1 cellular context compared by ENCODE assay signal in the genomic region with DNA sequence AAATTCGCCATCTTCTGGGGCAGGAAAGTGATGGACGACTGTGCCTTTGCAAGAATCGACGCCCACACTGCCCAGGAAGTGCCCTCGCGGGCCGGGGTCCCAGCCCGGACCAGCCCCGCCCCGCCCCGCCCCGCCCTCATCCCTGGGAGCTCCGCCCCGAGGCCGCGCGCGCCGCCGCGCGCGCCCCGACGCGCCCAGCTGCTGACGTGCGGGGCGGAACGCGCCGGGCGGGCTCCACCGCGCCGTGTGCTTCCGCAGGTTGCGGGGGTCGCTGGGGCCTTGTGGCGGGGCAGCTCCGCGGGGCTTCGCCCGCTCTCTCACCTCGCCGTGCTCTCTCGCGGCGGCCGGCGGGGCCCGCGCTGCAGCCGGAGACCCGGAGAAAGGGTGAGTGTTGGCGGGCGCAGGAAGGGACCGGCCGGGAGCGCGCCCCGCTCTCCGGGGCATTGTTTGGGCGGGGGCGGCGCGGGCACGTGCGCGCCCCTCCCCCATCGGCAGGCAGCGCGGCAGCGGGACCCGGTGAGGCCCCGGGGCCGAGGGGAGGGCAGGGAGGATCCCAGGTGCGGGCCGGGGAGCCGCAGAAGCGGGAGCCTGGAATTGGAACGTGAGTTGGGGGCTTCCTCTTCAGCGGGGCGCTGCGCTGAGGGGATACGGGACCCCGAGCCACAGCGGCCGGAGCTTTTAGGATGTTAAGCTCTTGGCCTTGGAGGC.
TF ChIP-seq lines count a peak whose summit lies in the region.

YEATS2 (plus strand) TSS at position 188 of the 708 bp plus-strand sequence. CDS start 17,366 bp downstream, outside the sequence.

TF ChIP-seq in SK-N-SH, 30 proteins besides CTCF, POLR2A, EP300 and RAD21 (continued from another document):
- no peak for TF ChIP-seq ZBTB33 (IDR thresholded peaks at IDR 0.05; ENCODE audit: borderline replicate concordance, low read depth)
- no peak; the same call in 1 of the 2 replicates for TF ChIP-seq TCF12 (IDR thresholded peaks at IDR 0.05)
- TF ChIP-seq, protein P1, sequence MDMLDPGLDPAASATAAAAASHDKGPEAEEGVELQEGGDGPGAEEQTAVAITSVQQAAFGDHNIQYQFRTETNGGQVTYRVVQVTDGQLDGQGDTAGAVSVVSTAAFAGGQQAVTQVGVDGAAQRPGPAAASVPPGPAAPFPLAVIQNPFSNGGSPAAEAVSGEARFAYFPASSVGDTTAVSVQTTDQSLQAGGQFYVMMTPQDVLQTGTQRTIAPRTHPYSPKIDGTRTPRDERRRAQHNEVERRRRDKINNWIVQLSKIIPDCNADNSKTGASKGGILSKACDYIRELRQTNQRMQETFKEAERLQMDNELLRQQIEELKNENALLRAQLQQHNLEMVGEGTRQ (IDR thresholded peaks at IDR 0.05; ENCODE audit: borderline replicate concordance, low read depth, low read length), result no peak
- no peak for TF ChIP-seq RFX5 (IDR thresholded peaks at IDR 0.05; ENCODE audit: low read length)
- TF ChIP-seq, protein P2, sequence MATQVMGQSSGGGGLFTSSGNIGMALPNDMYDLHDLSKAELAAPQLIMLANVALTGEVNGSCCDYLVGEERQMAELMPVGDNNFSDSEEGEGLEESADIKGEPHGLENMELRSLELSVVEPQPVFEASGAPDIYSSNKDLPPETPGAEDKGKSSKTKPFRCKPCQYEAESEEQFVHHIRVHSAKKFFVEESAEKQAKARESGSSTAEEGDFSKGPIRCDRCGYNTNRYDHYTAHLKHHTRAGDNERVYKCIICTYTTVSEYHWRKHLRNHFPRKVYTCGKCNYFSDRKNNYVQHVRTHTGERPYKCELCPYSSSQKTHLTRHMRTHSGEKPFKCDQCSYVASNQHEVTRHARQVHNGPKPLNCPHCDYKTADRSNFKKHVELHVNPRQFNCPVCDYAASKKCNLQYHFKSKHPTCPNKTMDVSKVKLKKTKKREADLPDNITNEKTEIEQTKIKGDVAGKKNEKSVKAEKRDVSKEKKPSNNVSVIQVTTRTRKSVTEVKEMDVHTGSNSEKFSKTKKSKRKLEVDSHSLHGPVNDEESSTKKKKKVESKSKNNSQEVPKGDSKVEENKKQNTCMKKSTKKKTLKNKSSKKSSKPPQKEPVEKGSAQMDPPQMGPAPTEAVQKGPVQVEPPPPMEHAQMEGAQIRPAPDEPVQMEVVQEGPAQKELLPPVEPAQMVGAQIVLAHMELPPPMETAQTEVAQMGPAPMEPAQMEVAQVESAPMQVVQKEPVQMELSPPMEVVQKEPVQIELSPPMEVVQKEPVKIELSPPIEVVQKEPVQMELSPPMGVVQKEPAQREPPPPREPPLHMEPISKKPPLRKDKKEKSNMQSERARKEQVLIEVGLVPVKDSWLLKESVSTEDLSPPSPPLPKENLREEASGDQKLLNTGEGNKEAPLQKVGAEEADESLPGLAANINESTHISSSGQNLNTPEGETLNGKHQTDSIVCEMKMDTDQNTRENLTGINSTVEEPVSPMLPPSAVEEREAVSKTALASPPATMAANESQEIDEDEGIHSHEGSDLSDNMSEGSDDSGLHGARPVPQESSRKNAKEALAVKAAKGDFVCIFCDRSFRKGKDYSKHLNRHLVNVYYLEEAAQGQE (IDR thresholded peaks at IDR 0.05; ENCODE audit: low read depth, low read length), result no peak
- TF ChIP-seq, protein P3, sequence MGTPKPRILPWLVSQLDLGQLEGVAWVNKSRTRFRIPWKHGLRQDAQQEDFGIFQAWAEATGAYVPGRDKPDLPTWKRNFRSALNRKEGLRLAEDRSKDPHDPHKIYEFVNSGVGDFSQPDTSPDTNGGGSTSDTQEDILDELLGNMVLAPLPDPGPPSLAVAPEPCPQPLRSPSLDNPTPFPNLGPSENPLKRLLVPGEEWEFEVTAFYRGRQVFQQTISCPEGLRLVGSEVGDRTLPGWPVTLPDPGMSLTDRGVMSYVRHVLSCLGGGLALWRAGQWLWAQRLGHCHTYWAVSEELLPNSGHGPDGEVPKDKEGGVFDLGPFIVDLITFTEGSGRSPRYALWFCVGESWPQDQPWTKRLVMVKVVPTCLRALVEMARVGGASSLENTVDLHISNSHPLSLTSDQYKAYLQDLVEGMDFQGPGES (IDR thresholded peaks at IDR 0.05; ENCODE audit: low read depth, low read length), result no peak
- TF ChIP-seq POLR2AphosphoS5 (IDR thresholded peaks at IDR 0.05; ENCODE audit: low read depth, low read length), result 0 out of 2 replicates have a peak, but pooled peaks have one; percentile 65
- TF ChIP-seq SIN3A (IDR thresholded peaks at IDR 0.05; ENCODE audit: borderline replicate concordance, low read depth, low read length), result no peak
- TF ChIP-seq TAF1 (IDR thresholded peaks at IDR 0.05; ENCODE audit: borderline replicate concordance, low read depth, low read length), result peak; percentile 34; the same call in 1 of the 2 replicates
- no peak for TF ChIP-seq RXRA (IDR thresholded peaks at IDR 0.05; ENCODE audit: borderline replicate concordance, low read depth)
- TF ChIP-seq, protein P4, sequence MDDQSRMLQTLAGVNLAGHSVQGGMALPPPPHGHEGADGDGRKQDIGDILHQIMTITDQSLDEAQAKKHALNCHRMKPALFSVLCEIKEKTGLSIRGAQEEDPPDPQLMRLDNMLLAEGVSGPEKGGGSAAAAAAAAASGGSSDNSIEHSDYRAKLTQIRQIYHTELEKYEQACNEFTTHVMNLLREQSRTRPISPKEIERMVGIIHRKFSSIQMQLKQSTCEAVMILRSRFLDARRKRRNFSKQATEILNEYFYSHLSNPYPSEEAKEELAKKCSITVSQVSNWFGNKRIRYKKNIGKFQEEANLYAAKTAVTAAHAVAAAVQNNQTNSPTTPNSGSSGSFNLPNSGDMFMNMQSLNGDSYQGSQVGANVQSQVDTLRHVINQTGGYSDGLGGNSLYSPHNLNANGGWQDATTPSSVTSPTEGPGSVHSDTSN (IDR thresholded peaks at IDR 0.05), result no peak
- TF ChIP-seq ELF1 (IDR thresholded peaks at IDR 0.05), result peak; percentile 23; the same call in 1 of the 2 replicates
- no peak for TF ChIP-seq JUND (IDR thresholded peaks at IDR 0.05)
- no peak; the same call in 1 of the 2 replicates for TF ChIP-seq RCOR1 (IDR thresholded peaks at IDR 0.05; ENCODE audit: low read length)
